ENCODE assay signal across 21 cellular contexts in the genomic region with DNA sequence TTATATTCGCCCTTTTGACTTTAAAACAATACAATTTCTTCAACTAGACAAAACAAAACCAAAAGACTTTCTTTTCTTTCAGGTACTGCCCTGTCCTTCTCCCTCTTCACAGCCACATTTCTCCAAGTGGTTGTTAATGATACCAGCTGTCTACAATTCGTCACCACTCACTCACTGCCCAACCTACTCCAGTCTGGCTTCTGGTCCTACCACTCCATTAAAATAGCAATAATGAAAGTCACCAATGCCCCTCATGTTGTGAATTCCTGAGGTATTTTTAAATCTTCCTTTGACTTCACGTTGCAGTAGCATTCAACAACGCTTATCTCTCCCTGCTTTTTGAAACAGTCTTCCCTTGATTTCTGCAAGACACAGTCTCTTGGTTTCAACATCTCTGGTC.
"Had no signal": no experiment of that assay in that cellular context is flagged by ENCODE, and none has a peak within 500 bp of the region (broad histone marks: within the 10 kb centered on the region; RNA-seq: fewer than 3 reads in every experiment).

No MANE protein-coding gene starts in this region.

- H3K79me2 ChIP-seq: parathyroid adenoma had no signal

- DNase-seq: cerebellar nuclear complex; dermis blood vessel endothelial cell; foreskin keratinocyte; hippocampal formation; kidney glomerular epithelial cell; lower lobe of right lung; naive B cell; occipital lobe; psoas muscle; retina; stimulated activated CD4-positive, alpha-beta T cell treated with anti-CD3 and anti-CD28 coated beads, Interleukin-2, amount 100 ng/mL, for 24 hours; stimulated activated CD4-positive, alpha-beta T cell treated with anti-CD3 and anti-CD28 coated beads, Interleukin-4, amount 100 ng/mL, for 4 hours; stimulated activated naive CD4-positive, alpha-beta T cell; stomach; substantia nigra; uterus had no signal

- H3K27ac ChIP-seq: foreskin keratinocyte, lower lobe of right lung, parathyroid adenoma, psoas muscle, skin epidermis, stomach, thoracic aorta, uterus had no signal

- H3K9me3 ChIP-seq: lower lobe of right lung, psoas muscle, stomach, thoracic aorta, uterus had no signal

- H3K9ac ChIP-seq: parathyroid adenoma had no signal

- H2AFZ ChIP-seq: parathyroid adenoma had no signal

- H3K4me3 ChIP-seq: lower lobe of right lung, psoas muscle, skin epidermis, stomach, thoracic aorta, uterus had no signal

- ATAC-seq: foreskin keratinocyte, left lobe of liver, psoas muscle, sciatic nerve had no signal

- H3K36me3 ChIP-seq: lower lobe of right lung, stomach, thoracic aorta, uterus had no signal

- H3K27me3 ChIP-seq: foreskin keratinocyte, stomach, uterus had no signal

- H3K4me1 ChIP-seq: foreskin keratinocyte, parathyroid adenoma, psoas muscle, stomach had no signal
